ENCODE assay signal across 18 cellular contexts in genomic region chr19:14150770-14151661, GRCh38. TPM values are rescaled to one million over a fixed set of nuclear protein-coding genes. Genes with fewer than 3 reads are reported as not detected.
DNase-seq lines count a peak whose midpoint lies in the region; ATAC-seq and TF ChIP-seq lines count a peak whose summit lies in the region.
"Had no signal": no experiment of that assay in that cellular context is flagged by ENCODE, and none has a peak within 500 bp of the region (broad histone marks: within the 10 kb centered on the region; RNA-seq: fewer than 3 reads in every experiment).

No MANE protein-coding gene starts in this region.

- no peaks in the 10 kb centered on the region for H3K9me3 ChIP-seq in hepatocyte (ENCODE audit: low read depth)
- H3K9me3 ChIP-seq in BE2C, result no peaks in the 10 kb centered on the region
- H3K9me3 ChIP-seq: Caco-2, colonic mucosa had no signal

- no peaks in the 10 kb centered on the region for H3K9me3 Mint-ChIP-seq in activated naive CD8-positive, alpha-beta T cell (ENCODE audit: low read depth)
- H3K9me3 Mint-ChIP-seq in activated naive CD8-positive, alpha-beta T cell treated with anti-CD3 and anti-CD28 coated beads for 36 hours, result no peaks in the 10 kb centered on the region
- H3K9me3 Mint-ChIP-seq in stimulated activated effector memory CD8-positive, alpha-beta T cell treated with anti-CD3 and anti-CD28 coated beads, Interleukin-12 subunit alpha, Interleukin-12 subunit beta, amount 100 ng/mL, for 72 hours, result no peaks in the 10 kb centered on the region
- H3K9me3 Mint-ChIP-seq: activated T-helper 2 cell treated with anti-CD3 and anti-CD28 coated beads, Interferon-gamma antibody, Interleukin-2, Interleukin-4, amounts not matched to agents 10 μg/mL and 5 μg/mL and 100 μg/mL, durations not matched to agents 14 hours and 24 hours and 36 hours; nephron progenitor cell had no signal

- in situ Hi-C loops in GM13977 (cut with MboI; ENCODE audit: low pct_unique_long_range_greater_than_20kb, low sequenced_read_pairs, unreplicated experiment), result no loop called here

- no peak for DNase-seq in activated naive CD8-positive, alpha-beta T cell treated with anti-CD3 and anti-CD28 coated beads for 36 hours
- DNase-seq in H7, result peak; percentile 70
- no peak for DNase-seq in hepatocyte (ENCODE audit: low spot score)
- DNase-seq in stimulated activated effector memory CD8-positive, alpha-beta T cell treated with anti-CD3 and anti-CD28 coated beads, Interleukin-12 subunit alpha, Interleukin-12 subunit beta, amount 100 ng/mL, for 72 hours (ENCODE audit: low spot score in 2 of 2), result no peak
- no peak for DNase-seq in BE2C
- no peak for DNase-seq in GM13977 (ENCODE audit: low spot score)
- DNase-seq in NCI-H510A treated with DMSO at 0.1 percent for 48 hours (lab: John Stamatoyannopoulos, UW), result no peak
- DNase-seq: Caco-2, colonic mucosa, foreskin melanocyte, Karpas-422, NCI-H1092 treated with DMSO at 0.1 percent for 48 hours, NCI-H748 treated with DMSO at 0.1 percent for 48 hours, nephron progenitor cell had no signal

- peak overlapping the region; percentile 90 for H3K27ac ChIP-seq in hepatocyte

- H3K4me3 Mint-ChIP-seq in activated naive CD8-positive, alpha-beta T cell, result no peak overlapping the region
- no peak overlapping the region for H3K4me3 Mint-ChIP-seq in activated naive CD8-positive, alpha-beta T cell treated with anti-CD3 and anti-CD28 coated beads for 36 hours
- H3K4me3 Mint-ChIP-seq in stimulated activated effector memory CD8-positive, alpha-beta T cell treated with anti-CD3 and anti-CD28 coated beads, Interleukin-12 subunit alpha, Interleukin-12 subunit beta, amount 100 ng/mL, for 72 hours, result no peak overlapping the region
- H3K4me3 Mint-ChIP-seq: nephron progenitor cell had no signal

- peaks cover 28% of the 10 kb centered on the region for H3K4me1 Mint-ChIP-seq in activated naive CD8-positive, alpha-beta T cell (ENCODE audit: low read depth)
- peaks cover 30% of the 10 kb centered on the region for H3K4me1 Mint-ChIP-seq in activated naive CD8-positive, alpha-beta T cell treated with anti-CD3 and anti-CD28 coated beads for 36 hours
- H3K4me1 Mint-ChIP-seq in stimulated activated effector memory CD8-positive, alpha-beta T cell treated with anti-CD3 and anti-CD28 coated beads, Interleukin-12 subunit alpha, Interleukin-12 subunit beta, amount 100 ng/mL, for 72 hours, result peaks cover 22% of the 10 kb centered on the region

- peaks cover 22% of the 10 kb centered on the region for H3K36me3 ChIP-seq in H7 (replicated peaks; ENCODE audit: control insufficient read depth, insufficient read depth, low read length)
- H3K36me3 ChIP-seq in hepatocyte (replicated peaks; ENCODE audit: insufficient read depth, low read depth), result no peaks in the 10 kb centered on the region
- H3K36me3 ChIP-seq in BE2C, result peaks cover 31% of the 10 kb centered on the region
- H3K36me3 ChIP-seq: colonic mucosa had no signal

- H4K20me1 ChIP-seq in hepatocyte (ENCODE audit: insufficient read depth, poor library complexity, severe bottlenecking), result no peaks in the 10 kb centered on the region

- no peak overlapping the region for H3K4me2 ChIP-seq in hepatocyte

- H3K9me2 ChIP-seq in hepatocyte (replicated peaks; ENCODE audit: insufficient read depth), result no peaks in the 10 kb centered on the region

- H3K27me3 ChIP-seq in H7 (ENCODE audit: control insufficient read depth, insufficient read depth, low read length) (no peaks in the 10 kb centered on the region), hepatocyte (no peaks in the 10 kb centered on the region), BE2C (no peaks in the 10 kb centered on the region)
- H3K27me3 ChIP-seq: colonic mucosa had no signal

- no peak overlapping the region for H3K4me3 ChIP-seq in H7 (ENCODE audit: insufficient read depth, low read depth, low read length)
- H3K4me3 ChIP-seq in hepatocyte, result no peak overlapping the region
- no peak overlapping the region for H3K4me3 ChIP-seq in BE2C (ENCODE audit: low read depth, low read length)
- H3K4me3 ChIP-seq: colonic mucosa had no signal

- no peaks in the 10 kb centered on the region for H3K36me3 Mint-ChIP-seq in activated naive CD8-positive, alpha-beta T cell
- peaks cover 1% of the 10 kb centered on the region for H3K36me3 Mint-ChIP-seq in activated naive CD8-positive, alpha-beta T cell treated with anti-CD3 and anti-CD28 coated beads for 36 hours
- peaks cover 14% of the 10 kb centered on the region for H3K36me3 Mint-ChIP-seq in stimulated activated effector memory CD8-positive, alpha-beta T cell treated with anti-CD3 and anti-CD28 coated beads, Interleukin-12 subunit alpha, Interleukin-12 subunit beta, amount 100 ng/mL, for 72 hours

- WGBS in hepatocyte (ENCODE audit: low lambda C conversion rate, missing lambda C conversion rate), result 96% methylated on average over 31 of the region's 47 CpGs

- no peaks in the 10 kb centered on the region for H3K27me3 Mint-ChIP-seq in activated naive CD8-positive, alpha-beta T cell
- H3K27me3 Mint-ChIP-seq in activated naive CD8-positive, alpha-beta T cell treated with anti-CD3 and anti-CD28 coated beads for 36 hours, result no peaks in the 10 kb centered on the region

- no peak for ATAC-seq in stimulated activated effector memory CD8-positive, alpha-beta T cell treated with anti-CD3 and anti-CD28 coated beads, Interleukin-12 subunit alpha, Interleukin-12 subunit beta, amount 100 ng/mL, for 72 hours
- ATAC-seq: HCT116, Panc1 had no signal

- TF ChIP-seq CTCF in hepatocyte (IDR thresholded peaks at IDR 0.05; ENCODE audit: poor library complexity) (no peak), BE2C (IDR thresholded peaks at IDR 0.05; ENCODE audit: low read depth, low read length) (no peak), GM13977 (IDR thresholded peaks at IDR 0.05; ENCODE audit: extremely low read depth, insufficient read depth, missing control alignments) (no peak)

- no peak overlapping the region for H2AFZ ChIP-seq in hepatocyte

- peaks cover 11% of the 10 kb centered on the region for H3K4me1 ChIP-seq in hepatocyte (ENCODE audit: insufficient read depth)
- peaks cover 9% of the 10 kb centered on the region for H3K4me1 ChIP-seq in BE2C
- H3K4me1 ChIP-seq: Caco-2 had no signal

- H3K79me2 ChIP-seq in hepatocyte, result no peaks in the 10 kb centered on the region

- peak overlapping the region; percentile 70 for H3K27ac Mint-ChIP-seq in activated naive CD8-positive, alpha-beta T cell
- no peak overlapping the region for H3K27ac Mint-ChIP-seq in activated naive CD8-positive, alpha-beta T cell treated with anti-CD3 and anti-CD28 coated beads for 36 hours
- peak overlapping the region; percentile 96 for H3K27ac Mint-ChIP-seq in stimulated activated effector memory CD8-positive, alpha-beta T cell treated with anti-CD3 and anti-CD28 coated beads, Interleukin-12 subunit alpha, Interleukin-12 subunit beta, amount 100 ng/mL, for 72 hours

RNA-seq across cellular contexts. Expression of gene ASF1B, which starts 14.6 kb away (rescaled TPM):
- total RNA-seq in activated naive CD8-positive, alpha-beta T cell treated with anti-CD3 and anti-CD28 coated beads for 36 hours, result 10 to 100 TPM; 77.5 to 78.5 TPM
- 70.8 and 76.2 TPM in 2 replicates for total RNA-seq in H7 (2014; rRNA removed; shearing (Covaris generic))
- total RNA-seq in hepatocyte, result 5.1 and 7.3 TPM in 2 replicates
- polyA plus RNA-seq in hepatocyte, result 10.0 and 12.4 TPM in 2 replicates
- polyA plus RNA-seq in BE2C (2012; ENCODE audit: insufficient read depth, insufficient read length, low read depth), result 3.3 TPM

RNA-seq across cellular contexts. Expression of gene PRKACA, which starts 33.5 kb away (rescaled TPM):
- total RNA-seq in activated naive CD8-positive, alpha-beta T cell treated with anti-CD3 and anti-CD28 coated beads for 36 hours, result 10 to 100 TPM; 54.3 to 56.0 TPM
- total RNA-seq in H7 (2014; rRNA removed; shearing (Covaris generic)), result 31.0 and 31.7 TPM in 2 replicates
- total RNA-seq in hepatocyte, result 29.0 and 41.5 TPM in 2 replicates
- polyA plus RNA-seq in hepatocyte, result 12.2 and 13.4 TPM in 2 replicates
- 27.4 TPM for polyA plus RNA-seq in BE2C (2012; ENCODE audit: insufficient read depth, insufficient read length, low read depth)

RNA-seq across cellular contexts. Expression of gene ADGRL1, which starts 55.0 kb away (rescaled TPM):
- total RNA-seq in activated naive CD8-positive, alpha-beta T cell treated with anti-CD3 and anti-CD28 coated beads for 36 hours, result 1 to 10 TPM; 8.5 to 9.5 TPM
- total RNA-seq in H7 (2014; rRNA removed; shearing (Covaris generic)), result 60.7 and 74.4 TPM in 2 replicates
- total RNA-seq in hepatocyte, result 11.5 and 16.9 TPM in 2 replicates
- polyA plus RNA-seq in hepatocyte, result 11.9 and 16.3 TPM in 2 replicates
- 69.0 TPM for polyA plus RNA-seq in BE2C (2012; ENCODE audit: insufficient read depth, insufficient read length, low read depth)
